Comparison of ENCODE assay signal across 17 cellular contexts in genomic region chr22:20404881-20405280, GRCh38. TPM values are rescaled to one million over a fixed set of nuclear protein-coding genes. Genes with fewer than 3 reads are reported as not detected.
A peak's percentile ranks its signal among the peaks of the same experiment; 100 is the strongest.
DNase-seq lines count a peak whose midpoint lies in the region; ATAC-seq, FAIRE-seq and TF ChIP-seq lines count a peak whose summit lies in the region.
"Had no signal": no experiment of that assay in that cellular context is flagged by ENCODE, and none has a peak within 500 bp of the region (broad histone marks: within the 10 kb centered on the region; RNA-seq: fewer than 3 reads in every experiment).

No MANE protein-coding gene starts in this region.

- no peaks in the 10 kb centered on the region for H3K9me2 ChIP-seq in PC-9 (ENCODE audit: insufficient read depth)

- no peaks in the 10 kb centered on the region for H3K9me3 ChIP-seq in PC-9 (ENCODE audit: insufficient read depth, low read depth)
- H3K9me3 ChIP-seq: A549, Caco-2, HAP-1 had no signal

- no TSS peak for BruUV-seq in PC-9 (replicated peaks; lab: Mats Ljungman, UMichigan)

- no peak for TF ChIP-seq CTCF in GM13976 (IDR thresholded peaks at IDR 0.05; ENCODE audit: borderline replicate concordance, control extremely low read depth, extremely low read depth, insufficient read depth, missing control alignments)
- TF ChIP-seq CTCF in WTC11 (IDR thresholded peaks at IDR 0.05): no peak
- TF ChIP-seq CTCF in type B pancreatic cell (conservative IDR thresholded peaks at IDR 0.05): no peak
- no peak for TF ChIP-seq CTCF in PC-9 (conservative IDR thresholded peaks at IDR 0.05)
- TF ChIP-seq CTCF in D721Med (IDR thresholded peaks at IDR 0.05; ENCODE audit: insufficient read depth, missing control alignments): no peak

- no peak for FAIRE-seq in D721Med (lab: Jason Lieb, UNC)
- FAIRE-seq: A549, GM18507 had no signal

- H3K27me3 Mint-ChIP-seq in WTC11 (ENCODE audit: low read depth) (no peaks in the 10 kb centered on the region; the same call in 1 of the 2 replicates), type B pancreatic cell (no peaks in the 10 kb centered on the region)
- H3K27me3 Mint-ChIP-seq: CD8-positive, alpha-beta memory T cell had no signal

- POLR2A ChIA-PET in WTC11 (lab: Charles Lee): interaction anchor here (0.6 to 1.0 kb wide), 2 partner anchors 13 to 79 kb away, joined by 3 to 5 read pairs; no protein-coding TSS in a partner anchor
- POLR2A ChIA-PET in PC-9 (lab: Charles Lee; ENCODE audit: unreplicated experiment): no interaction called here

- H3K4me2 ChIP-seq in PC-9: no peak overlapping the region
- H3K4me2 ChIP-seq: A549, GM23338 had no signal

- no peaks in the 10 kb centered on the region for H3K4me1 ChIP-seq in PC-9 (replicated peaks; ENCODE audit: insufficient read depth)
- H3K4me1 ChIP-seq: A549, Caco-2, HAP-1 had no signal

- no peaks in the 10 kb centered on the region for H3K79me2 ChIP-seq in PC-9 (ENCODE audit: low read depth)

- no peak for ATAC-seq in WTC11
- ATAC-seq in left lobe of liver: no peak
- ATAC-seq: A549 had no signal

- no peak overlapping the region for H2AFZ ChIP-seq in PC-9
- H2AFZ ChIP-seq: GM23338 had no signal

- CTCF ChIA-PET in WTC11 (lab: Charles Lee) (interaction anchor here (1.0 kb wide), 1 partner anchor 13 kb away, joined by 4 read pairs; no protein-coding TSS in a partner anchor), PC-9 (lab: Charles Lee) (no interaction called here)

- no peak overlapping the region for H3K27ac ChIP-seq in PC-9
- H3K27ac ChIP-seq: A549, HL-60 had no signal

- DNase-seq in GM13976 (ENCODE audit: low spot score) (peak; percentile 18), WTC11 (ENCODE audit: low spot score) (no peak), left lobe of liver (ENCODE audit: low spot score) (peak; percentile 15), type B pancreatic cell (ENCODE audit: extremely low spot score, unreplicated experiment) (peak; percentile 37), PC-9 (no peak), HuH-7.5 (ENCODE audit: low spot score) (no peak), D721Med (ENCODE audit: insufficient read length, low spot score) (no peak)
- DNase-seq: Caco-2; CD8-positive, alpha-beta memory T cell; DMS53; GF-D8; KBM-7 had no signal

- in situ Hi-C loops in GM13976 (cut with MboI; ENCODE audit: low sequenced_read_pairs, unreplicated experiment): no loop called here

- no peaks in the 10 kb centered on the region for H3K4me1 Mint-ChIP-seq in WTC11
- no peaks in the 10 kb centered on the region for H3K4me1 Mint-ChIP-seq in type B pancreatic cell (ENCODE audit: unreplicated experiment)
- H3K4me1 Mint-ChIP-seq: GM23338 had no signal

- H3F3A ChIP-seq in PC-9 (ENCODE audit: insufficient read depth, low read depth): no peaks in the 10 kb centered on the region

- H3K4me3 ChIP-seq in PC-9: no peak overlapping the region
- H3K4me3 ChIP-seq: A549, GM23338, HAP-1 had no signal

- no peak overlapping the region for H3K4me3 Mint-ChIP-seq in WTC11
- no peak overlapping the region for H3K4me3 Mint-ChIP-seq in type B pancreatic cell
- H3K4me3 Mint-ChIP-seq: GM23338 had no signal

- H3K9me3 Mint-ChIP-seq in WTC11 (no peaks in the 10 kb centered on the region), type B pancreatic cell (no peaks in the 10 kb centered on the region)
- H3K9me3 Mint-ChIP-seq: CD8-positive, alpha-beta memory T cell had no signal

- H3K27me3 ChIP-seq in PC-9 (ENCODE audit: insufficient read depth, low read depth): no peaks in the 10 kb centered on the region

- no peaks in the 10 kb centered on the region for H4K20me1 ChIP-seq in PC-9 (ENCODE audit: insufficient read depth)

- H3K27ac Mint-ChIP-seq in WTC11: peak overlapping the region; percentile 39
- no peak overlapping the region for H3K27ac Mint-ChIP-seq in type B pancreatic cell
- H3K27ac Mint-ChIP-seq: GM23338 had no signal

- intact Hi-C loops in PC-9 (cut with micrococcal nuclease; ENCODE audit: unreplicated experiment): no loop called here

- peaks cover 45% of the 10 kb centered on the region for H3K36me3 Mint-ChIP-seq in WTC11
- peaks cover 14% of the 10 kb centered on the region for H3K36me3 Mint-ChIP-seq in type B pancreatic cell

- no peaks in the 10 kb centered on the region for H3K36me3 ChIP-seq in PC-9 (ENCODE audit: low read depth)

TF ChIP-seq in WTC11, 78 proteins besides CTCF, POLR2A, EP300 and RAD21:
- TF ChIP-seq FOXK1 (CRISPR knock-in tag; IDR thresholded peaks at IDR 0.05) (no peak), ETV6 (CRISPR knock-in tag; IDR thresholded peaks at IDR 0.05) (no peak), ZNF317 (CRISPR knock-in tag; IDR thresholded peaks at IDR 0.05; ENCODE audit: borderline replicate concordance, low read depth) (no peak), SMAD3 (CRISPR knock-in tag; IDR thresholded peaks at IDR 0.05; ENCODE audit: borderline replicate concordance) (no peak), AR (CRISPR knock-in tag; IDR thresholded peaks at IDR 0.05) (no peak), RELA (CRISPR knock-in tag; IDR thresholded peaks at IDR 0.05; ENCODE audit: borderline replicate concordance) (no peak)

RNA-seq across cellular contexts. Expression of gene ZNF74, which starts 10.9 kb away (rescaled TPM):
- total RNA-seq in WTC11 (2021): 56.5 to 62.8 TPM (median 61.7 TPM) in 3 replicates
- 5.7 TPM for total RNA-seq in left lobe of liver
- total RNA-seq in type B pancreatic cell (ENCODE audit: low replicate concordance): 24.6 and 39.5 TPM in 2 replicates
- 8.1 and 15.2 TPM in 2 replicates for total RNA-seq in PC-9 (2021)

RNA-seq across cellular contexts. Expression of gene SCARF2, which starts 32.7 kb away (rescaled TPM):
- total RNA-seq in WTC11 (2021): 17.4 to 26.3 TPM (median 17.5 TPM) in 3 replicates
- total RNA-seq in left lobe of liver: 2.2 TPM
- total RNA-seq in type B pancreatic cell (ENCODE audit: low replicate concordance): 4.2 and 21.7 TPM in 2 replicates
- total RNA-seq in PC-9 (2021): 0.52 and 1.7 TPM in 2 replicates

Comparison
In these comparisons a context has a peak if more than half of its experiments do, and no peak if none do; other contexts are left out.
1. DNase-seq: peak in GM13976 (single experiment), left lobe of liver (single experiment) and type B pancreatic cell (single experiment); none in WTC11 (single experiment), PC-9 (0 of 2), HuH-7.5 (single experiment) and D721Med (single experiment).